In the genomic region with DNA sequence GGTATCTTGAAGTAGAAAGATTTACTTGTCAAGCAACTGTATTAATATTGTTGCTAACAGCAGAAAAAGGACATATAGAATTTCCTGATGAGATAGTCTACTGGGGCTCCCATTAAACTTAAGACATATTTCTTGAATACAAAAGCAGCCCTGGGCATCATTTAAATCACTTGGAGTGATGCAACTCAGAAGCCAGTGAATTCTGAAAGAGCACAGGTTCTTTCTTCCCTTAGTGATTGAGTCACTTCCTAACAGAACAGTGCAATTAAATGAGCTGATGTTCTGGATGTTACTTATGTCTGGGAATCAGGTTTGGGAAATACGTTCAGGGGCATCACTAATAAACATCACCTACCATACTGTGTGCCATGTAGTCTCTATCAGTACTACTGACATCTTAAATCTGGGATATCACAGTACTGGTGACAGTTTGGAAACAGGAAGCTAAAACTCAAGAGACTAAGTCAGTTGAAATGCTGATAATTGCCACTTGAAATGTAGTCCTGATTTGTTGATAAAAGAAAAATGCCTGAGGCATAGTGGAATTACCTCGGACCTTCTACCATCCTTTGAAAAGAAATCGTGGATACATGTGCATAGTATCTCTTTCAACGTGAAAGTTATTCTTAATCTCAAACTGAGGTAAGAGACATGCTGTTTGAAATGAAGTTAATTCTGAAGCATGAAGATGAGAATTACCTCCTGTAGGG, we compare ENCODE assay signal across 15 cellular contexts.
DNase-seq lines count a peak whose midpoint lies in the region; ATAC-seq and TF ChIP-seq lines count a peak whose summit lies in the region.
"Had no signal": no experiment of that assay in that cellular context is flagged by ENCODE, and none has a peak within 500 bp of the region (broad histone marks: within the 10 kb centered on the region; RNA-seq: fewer than 3 reads in every experiment).

No MANE protein-coding gene starts in this region.

- H2AFZ ChIP-seq in GM23248: no peak overlapping the region
- H2AFZ ChIP-seq in Loucy (ENCODE audit: low read length): peak overlapping the region; percentile 42; the same call in 1 of the 2 replicates

- in situ Hi-C loops in GM23248 (cut with MboI): no loop called here

- H3K9me3 ChIP-seq in GM23248 (ENCODE audit: low read depth): no peaks in the 10 kb centered on the region
- H3K9me3 ChIP-seq in Loucy (ENCODE audit: insufficient read depth, low read depth, low read length): no peaks in the 10 kb centered on the region
- H3K9me3 ChIP-seq: BLaER1, SJSA1 had no signal

- TF ChIP-seq CTCF in Loucy (conservative IDR thresholded peaks at IDR 0.05; ENCODE audit: low read length) (no peak), foreskin fibroblast (IDR thresholded peaks at IDR 0.05; ENCODE audit: low read depth, low read length) (no peak)

- no peak for ATAC-seq in GM19463 (IDR thresholded peaks at IDR 0.05; ENCODE audit: unreplicated experiment)
- ATAC-seq: K562 had no signal

- H4K20me1 ChIP-seq in GM23248 (ENCODE audit: insufficient read depth) (no peaks in the 10 kb centered on the region), Loucy (ENCODE audit: insufficient read depth, low read length, poor library complexity, severe bottlenecking) (no peaks in the 10 kb centered on the region)
- H4K20me1 ChIP-seq: BLaER1 had no signal

- H3F3A ChIP-seq in GM23248 (ENCODE audit: insufficient read depth): no peaks in the 10 kb centered on the region
- H3F3A ChIP-seq in Loucy (ENCODE audit: low read depth): no peaks in the 10 kb centered on the region

- DNase-seq in GM23248 (peak; percentile 11), amniotic epithelial cell (ENCODE audit: low read depth) (peak; percentile 83), foreskin fibroblast (peak; percentile 51 to 76), hepatic stellate cell (ENCODE audit: low spot score) (no peak), occipital lobe (lab: John Stamatoyannopoulos, UW) (no peak), NCI-H2171 (lab: John Stamatoyannopoulos, UW) (no peak)
- DNase-seq: H7, NCI-H1092, NCI-H1694 treated with DMSO at 0.1 percent for 48 hours, RPMI8226 had no signal

- 36 to 45% methylated on average over 4 of the region's 4 CpGs for WGBS in GM23248 (ENCODE audit: low coverage in 1 of 2, low lambda C conversion rate in 2 of 2, missing lambda C conversion rate in 2 of 2), 2 experiments

- H3K27ac ChIP-seq in GM23248: no peak overlapping the region
- H3K27ac ChIP-seq: BLaER1, SJSA1 had no signal

- H3K4me3 ChIP-seq in GM23248: no peak overlapping the region
- H3K4me3 ChIP-seq in Loucy (ENCODE audit: low read length, poor library complexity, severe bottlenecking): no peak overlapping the region
- H3K4me3 ChIP-seq in foreskin fibroblast (ENCODE audit: low read depth in 1 of 2, low read length in 2 of 2): no peak overlapping the region
- H3K4me3 ChIP-seq: BLaER1, K562, SJSA1 had no signal

- H3K36me3 ChIP-seq in GM23248 (ENCODE audit: low read depth) (no peaks in the 10 kb centered on the region), Loucy (ENCODE audit: insufficient read depth, low read length) (no peaks in the 10 kb centered on the region)
- H3K36me3 ChIP-seq: BLaER1, SJSA1 had no signal

- H3K4me2 ChIP-seq in GM23248 (ENCODE audit: unreplicated experiment): no peak overlapping the region
- no peak overlapping the region for H3K4me2 ChIP-seq in Loucy (ENCODE audit: low read depth, low read length, poor library complexity, severe bottlenecking)
- H3K4me2 ChIP-seq: BLaER1 had no signal

- H3K27me3 ChIP-seq in GM23248 (replicated peaks; ENCODE audit: insufficient read depth) (no peaks in the 10 kb centered on the region), Loucy (ENCODE audit: insufficient read depth, low read length, poor library complexity, severe bottlenecking) (no peaks in the 10 kb centered on the region)
- H3K27me3 ChIP-seq: BLaER1, SJSA1 had no signal

- H3K9me2 ChIP-seq in GM23248 (ENCODE audit: insufficient read depth) (no peaks in the 10 kb centered on the region), Loucy (replicated peaks; ENCODE audit: low read depth, low read length) (no peaks in the 10 kb centered on the region)

- H3K4me1 ChIP-seq in GM23248 (ENCODE audit: insufficient read depth) (no peaks in the 10 kb centered on the region), Loucy (ENCODE audit: insufficient read depth, low read length, poor library complexity, severe bottlenecking) (peaks cover 6% of the 10 kb centered on the region)
- H3K4me1 ChIP-seq: SJSA1 had no signal

- H3K9ac ChIP-seq in GM23248 (no peak overlapping the region), Loucy (ENCODE audit: low read depth, low read length, poor library complexity, severe bottlenecking) (no peak overlapping the region)
- H3K9ac ChIP-seq: BLaER1 had no signal

- H3K79me2 ChIP-seq in GM23248 (ENCODE audit: insufficient read depth) (no peaks in the 10 kb centered on the region), Loucy (ENCODE audit: insufficient read depth, low read length) (no peaks in the 10 kb centered on the region)

Comparison
In these comparisons a context has a peak if more than half of its experiments do, and no peak if none do; other contexts are left out.
1. DNase-seq: peak in GM23248 (single experiment), amniotic epithelial cell (single experiment) and foreskin fibroblast (2 of 2); none in hepatic stellate cell (single experiment), occipital lobe (single experiment) and NCI-H2171 (single experiment).